Comparison of ENCODE assay signal across 24 cellular contexts in genomic region chr1:111225091-111225490, GRCh38. TPM values are rescaled to one million over a fixed set of nuclear protein-coding genes. Genes with fewer than 3 reads are reported as not detected.
DNase-seq lines count a peak whose midpoint lies in the region; ATAC-seq, FAIRE-seq and TF ChIP-seq lines count a peak whose summit lies in the region.
"Had no signal": no experiment of that assay in that cellular context is flagged by ENCODE, and none has a peak within 500 bp of the region (broad histone marks: within the 10 kb centered on the region; RNA-seq: fewer than 3 reads in every experiment).

No MANE protein-coding gene starts in this region.

- TF ChIP-seq CTCF in Panc1 (IDR thresholded peaks at IDR 0.05) (no peak), GM12878 (IDR thresholded peaks at IDR 0.05 in 2 of 3, conservative IDR thresholded peaks at IDR 0.05 in 1 of 3; ENCODE audit: control insufficient read depth in 2 of 3, extremely low read depth in 1 of 3, insufficient read depth in 1 of 3, low read depth in 3 of 3, low read length in 3 of 3) (no peak), GM20000 (IDR thresholded peaks at IDR 0.05; ENCODE audit: extremely low read depth, missing control alignments) (no peak)

- no peaks in the 10 kb centered on the region for H3K36me3 Mint-ChIP-seq in activated T-cell treated with anti-CD3 and anti-CD28 coated beads, Interleukin-2, amount 50 U/mL, for 4 hours (ENCODE audit: insufficient read depth)
- no peaks in the 10 kb centered on the region for H3K36me3 Mint-ChIP-seq in stimulated activated naive B cell treated with anti-CD40 and anti-IgM and Interleukin-4, amounts not matched to agents 10 μg/mL and 1 μg/mL and 100 μg/mL, for 72 hours

- POLR2A ChIA-PET in Panc1 (lab: Charles Lee) (no interaction called here), GM12878 (lab: Charles Lee) (no interaction called here)

- no peak for TF ChIP-seq RAD21 in GM12878 (IDR thresholded peaks at IDR 0.05; ENCODE audit: insufficient read depth, low read depth, low read length)

- H3K27me3 ChIP-seq in Panc1 (ENCODE audit: control insufficient read depth, insufficient read depth, low read length): no peaks in the 10 kb centered on the region
- no peaks in the 10 kb centered on the region for H3K27me3 ChIP-seq in GM12878 (replicated peaks in 1 of 2; ENCODE audit: control insufficient read depth in 2 of 2, insufficient read depth in 2 of 2, low read length in 1 of 2)
- H3K27me3 ChIP-seq: dorsolateral prefrontal cortex, right atrium auricular region, upper lobe of left lung had no signal

- CTCF ChIA-PET in Panc1 (lab: Charles Lee) (no interaction called here), GM12878 (lab: Yijun Ruan, JAX) (interaction anchor here (0.7 to 7.4 kb wide), 7 partner anchors 8 to 194 kb away, joined by 3 to 117 read pairs (median 7); no protein-coding TSS in a partner anchor)

- TF ChIP-seq POLR2A in GM12878 (IDR thresholded peaks at IDR 0.05; ENCODE audit: low read depth, low read length): no peak

- H2AFZ ChIP-seq in GM12878 (ENCODE audit: control insufficient read depth, low read depth, low read length): peak overlapping the region; percentile 47

- in situ Hi-C loops in Panc1 (cut with HindIII; ENCODE audit: low pct_unique_long_range_greater_than_20kb, low sequenced_read_pairs) (no loop called here), GM12878 (cut with MboI) (loop anchor here (5.0 to 10.0 kb wide), 2 partner anchors 167 to 540 kb away; no protein-coding TSS in a partner anchor)

- BruUV-seq in Panc1 (replicated peaks; lab: Mats Ljungman, UMichigan): no TSS peak
- BruUV-seq in GM12878 (replicated peaks; lab: Mats Ljungman, UMichigan): no TSS peak

- peak overlapping the region; percentile 61 for H3K4me3 Mint-ChIP-seq in activated T-cell treated with anti-CD3 and anti-CD28 coated beads, Interleukin-2, amount 50 U/mL, for 4 hours
- H3K4me3 Mint-ChIP-seq in stimulated activated naive B cell treated with anti-CD40 and anti-IgM and Interleukin-4, amounts not matched to agents 10 μg/mL and 1 μg/mL and 100 μg/mL, for 72 hours: no peak overlapping the region

- H3K4me2 ChIP-seq in GM12878 (ENCODE audit: control insufficient read depth, insufficient read depth): peak overlapping the region; percentile 58; the same call in 1 of the 2 replicates

- no peaks in the 10 kb centered on the region for H3K36me3 ChIP-seq in Panc1 (ENCODE audit: control insufficient read depth, insufficient read depth, low read length)
- H3K36me3 ChIP-seq in GM12878 (ENCODE audit: control insufficient read depth in 2 of 2, insufficient read depth in 2 of 2, low read length in 1 of 2): no peaks in the 10 kb centered on the region
- H3K36me3 ChIP-seq: left ventricle myocardium inferior, right atrium auricular region, upper lobe of left lung had no signal

- no peaks in the 10 kb centered on the region for H4K20me1 ChIP-seq in GM12878 (ENCODE audit: control insufficient read depth, insufficient read depth)

- H3K27ac Mint-ChIP-seq in stimulated activated naive B cell treated with anti-CD40 and anti-IgM and Interleukin-4, amounts not matched to agents 10 μg/mL and 1 μg/mL and 100 μg/mL, for 72 hours: peak overlapping the region; percentile 2

- intact Hi-C loops in Panc1 (cut with micrococcal nuclease; ENCODE audit: unreplicated experiment) (no loop called here), GM12878 (cut with micrococcal nuclease; ENCODE audit: unreplicated experiment) (loop anchor here (10.0 kb wide), 2 partner anchors 250 to 590 kb away; partner anchors contain the start of gene C1orf162)

- RAD21 ChIA-PET in GM12878 (lab: Charles Lee; ENCODE audit: unreplicated experiment): interaction anchor here (1.0 to 4.1 kb wide), 8 partner anchors 10 to 544 kb away, joined by 3 to 18 read pairs (median 9); partner anchors contain the start of gene DENND2D

- ATAC-seq in activated T-cell treated with anti-CD3 and anti-CD28 coated beads, Interleukin-2, amount 50 U/mL, for 4 hours: no peak
- ATAC-seq in Panc1 (no peak), GM12878 (no peak), HG03521 (IDR thresholded peaks at IDR 0.05; ENCODE audit: unreplicated experiment) (no peak)
- no peak for ATAC-seq in stimulated activated naive B cell treated with anti-CD40 and anti-IgM and Interleukin-4, amounts not matched to agents 10 μg/mL and 1 μg/mL and 100 μg/mL, for 72 hours (replicated peaks)
- ATAC-seq: esophagus mucosa, mucosa of descending colon had no signal

- H3K9me3 Mint-ChIP-seq in activated T-cell treated with anti-CD3 and anti-CD28 coated beads, Interleukin-2, amount 50 U/mL, for 4 hours: no peaks in the 10 kb centered on the region
- H3K9me3 Mint-ChIP-seq in stimulated activated naive B cell treated with anti-CD40 and anti-IgM and Interleukin-4, amounts not matched to agents 10 μg/mL and 1 μg/mL and 100 μg/mL, for 72 hours: no peaks in the 10 kb centered on the region

- SMC1A ChIA-PET in GM12878 (lab: Charles Lee; ENCODE audit: uncharacterized antibody, unreplicated experiment): interaction anchor here (0.8 to 5.0 kb wide), 9 partner anchors 15 to 369 kb away, joined by 3 to 40 read pairs (median 4); partner anchors contain the start of gene DENND2D

- H3K79me2 ChIP-seq in GM12878 (ENCODE audit: control insufficient read depth, insufficient read depth, low read length): peaks cover 15% of the 10 kb centered on the region

- H3K27ac ChIP-seq in Panc1 (ENCODE audit: low read length): 0 out of 2 replicates have a peak overlapping the region, but pooled peaks have one; percentile 14
- H3K27ac ChIP-seq in GM12878 (ENCODE audit: control insufficient read depth, insufficient read depth): peak overlapping the region; percentile 74
- H3K27ac ChIP-seq: dorsolateral prefrontal cortex, left ventricle myocardium inferior, right atrium auricular region, upper lobe of left lung, VCaP had no signal

- H3K4me1 ChIP-seq in Panc1 (ENCODE audit: control insufficient read depth, insufficient read depth, low read length): peaks cover 18% of the 10 kb centered on the region
- H3K4me1 ChIP-seq in GM12878 (ENCODE audit: control insufficient read depth, insufficient read depth, low read length): peaks cover 79% of the 10 kb centered on the region

- H3K9ac ChIP-seq in GM12878 (ENCODE audit: control insufficient read depth, insufficient read depth, low read length): peak overlapping the region; percentile 47

- H3K9me3 ChIP-seq in Panc1 (ENCODE audit: control insufficient read depth, insufficient read depth, low read depth, low read length): no peaks in the 10 kb centered on the region
- no peaks in the 10 kb centered on the region for H3K9me3 ChIP-seq in GM12878 (replicated peaks; ENCODE audit: control insufficient read depth, insufficient read depth, low read length)
- H3K9me3 ChIP-seq: left ventricle myocardium inferior, mucosa of descending colon, right atrium auricular region, upper lobe of left lung had no signal

- FAIRE-seq in GM12878 (lab: Jason Lieb, UNC): no peak
- FAIRE-seq: HTR-8/SVneo had no signal

- H3K4me3 ChIP-seq in Panc1 (ENCODE audit: low read depth in 2 of 2, low read length in 2 of 2): no peak overlapping the region
- H3K4me3 ChIP-seq in GM12878: no peak overlapping the region
- H3K4me3 ChIP-seq: dorsolateral prefrontal cortex, left ventricle myocardium inferior, mucosa of descending colon, right atrium auricular region, upper lobe of left lung had no signal

- TF ChIP-seq EP300 in GM12878 (IDR thresholded peaks at IDR 0.05; ENCODE audit: borderline replicate concordance in 1 of 2, control insufficient read depth in 1 of 2, low read depth in 2 of 2, low read length in 2 of 2): no peak

- peaks cover 91% of the 10 kb centered on the region for H3K4me1 Mint-ChIP-seq in activated T-cell treated with anti-CD3 and anti-CD28 coated beads, Interleukin-2, amount 50 U/mL, for 4 hours (ENCODE audit: low read depth)
- H3K4me1 Mint-ChIP-seq in stimulated activated naive B cell treated with anti-CD40 and anti-IgM and Interleukin-4, amounts not matched to agents 10 μg/mL and 1 μg/mL and 100 μg/mL, for 72 hours: peaks cover 61 to 79% of the 10 kb centered on the region in 2 donors

- H3K27me3 Mint-ChIP-seq in activated T-cell treated with anti-CD3 and anti-CD28 coated beads, Interleukin-2, amount 50 U/mL, for 4 hours (ENCODE audit: low read depth): no peaks in the 10 kb centered on the region
- H3K27me3 Mint-ChIP-seq in stimulated activated naive B cell treated with anti-CD40 and anti-IgM and Interleukin-4, amounts not matched to agents 10 μg/mL and 1 μg/mL and 100 μg/mL, for 72 hours: no peaks in the 10 kb centered on the region

- DNase-seq in activated T-cell treated with anti-CD3 and anti-CD28 coated beads, Interleukin-2, amount 50 U/mL, for 4 hours: no peak
- no peak for DNase-seq in activated T-cell treated with anti-CD3 and anti-CD28 coated beads for 4 hours
- no peak for DNase-seq in Panc1 (ENCODE audit: low read depth, low spot score)
- DNase-seq in GM12878 (ENCODE audit: low read depth, low spot score): no peak
- DNase-seq in stimulated activated naive B cell treated with anti-CD40 and anti-IgM and Interleukin-4, amounts not matched to agents 10 μg/mL and 1 μg/mL and 100 μg/mL, for 72 hours: no peak
- DNase-seq in NCI-H524 (lab: John Stamatoyannopoulos, UW): no peak
- DNase-seq in GM20000 (ENCODE audit: low spot score): no peak
- DNase-seq: ACHN; DMS79; dorsolateral prefrontal cortex; GOT3; left ventricle myocardium inferior; mucosa of descending colon; NCI-H146; NCI-H226; NK-92 treated with Interleukin-12 subunit alpha and Interleukin-12 subunit beta, amount 100 ng/mL, for 24 hours; occipital lobe; upper lobe of left lung had no signal

RNA-seq across cellular contexts. Expression of gene CHI3L2, which starts 2.4 kb away (rescaled TPM):
- total RNA-seq in activated T-cell treated with anti-CD3 and anti-CD28 coated beads, Interleukin-2, amount 50 U/mL, for 4 hours: 1 to 10 TPM; 1.2 to 2.3 (median 1.8) TPM
- total RNA-seq in Panc1 (2021; ENCODE audit: unreplicated experiment) (0.77 TPM), GM12878 (2014; rRNA removed) (92.1 and 115 TPM in 2 replicates), GM12878 (2014; rRNA removed; fragmentation: Illumina TruSeq; extraction: Trizol) (88.8 and 105 TPM in 2 replicates), GM12878 (2021) (72.1 and 95.0 TPM in 2 replicates)
- 1.0 TPM for polyA plus RNA-seq in Panc1 (2012; ENCODE audit: insufficient read length)
- total RNA-seq in GM12878 (2013; cell fraction: nucleolus; rRNA removed): 87.3 and 102 TPM in 2 replicates
- 120 TPM for polyA plus RNA-seq in GM12878 (2011; ENCODE audit: low read depth)
- polyA plus RNA-seq in GM12878 (2011; rRNA removed) (508 and 715 TPM in 2 replicates), GM12878 (2014; fragmentation: Illumina TruSeq; extraction: Trizol) (124 and 170 TPM in 2 replicates), GM12878 (2014; fragmentation: Nextera tagmentation; extraction: Ambion mirVana) (100 to 1,000 TPM; 151 to 216 TPM), GM12878 (2014; rRNA removed) (73.5 and 105 TPM in 2 replicates), GM12878 (2016; fragmentation: Nextera tagmentation; extraction: Ambion mirVana) (10 to 100 TPM; 37.1 to 39.3 TPM)
- 197 and 261 TPM in 2 replicates for polyA plus RNA-seq in GM12878 (2011; cell fraction: cytosol; rRNA removed)
- 117 and 171 TPM in 2 replicates for polyA plus RNA-seq in GM12878 (2011; cell fraction: nucleus; rRNA removed)
- polyA plus RNA-seq in GM12878 (2012): 69.1 and 111 TPM in 2 replicates
- polyA minus RNA-seq in GM12878 (2011; rRNA and poly(A)+ RNA removed): 176 and 187 TPM in 2 replicates
- polyA minus RNA-seq in GM12878 (2011; cell fraction: cytosol; rRNA and poly(A)+ RNA removed): 36.6 and 47.4 TPM in 2 replicates
- 123 and 150 TPM in 2 replicates for polyA minus RNA-seq in GM12878 (2011; cell fraction: nucleus; rRNA and poly(A)+ RNA removed)
- total RNA-seq: glomerular endothelial cell had no signal

RNA-seq across cellular contexts. Expression of gene DENND2D, which starts 24.6 kb away (rescaled TPM):
- 100 to 1,000 TPM; 127 to 158 (median 134) TPM for total RNA-seq in activated T-cell treated with anti-CD3 and anti-CD28 coated beads, Interleukin-2, amount 50 U/mL, for 4 hours
- 10.4 TPM for total RNA-seq in Panc1 (2021; ENCODE audit: unreplicated experiment)
- 8.9 TPM for polyA plus RNA-seq in Panc1 (2012; ENCODE audit: insufficient read length)
- total RNA-seq in GM12878 (2013; cell fraction: nucleolus; rRNA removed): 483 and 497 TPM in 2 replicates
- 164 and 170 TPM in 2 replicates for total RNA-seq in GM12878 (2014; rRNA removed)
- total RNA-seq in GM12878 (2014; rRNA removed; fragmentation: Illumina TruSeq; extraction: Trizol): 187 and 196 TPM in 2 replicates
- total RNA-seq in GM12878 (2021): 164 and 166 TPM in 2 replicates
- 73.7 TPM for polyA plus RNA-seq in GM12878 (2011; ENCODE audit: low read depth)
- 299 and 375 TPM in 2 replicates for polyA plus RNA-seq in GM12878 (2011; rRNA removed)
- 278 and 313 TPM in 2 replicates for polyA plus RNA-seq in GM12878 (2011; cell fraction: cytosol; rRNA removed)
- 458 and 613 TPM in 2 replicates for polyA plus RNA-seq in GM12878 (2011; cell fraction: nucleus; rRNA removed)
- 75.3 and 147 TPM in 2 replicates for polyA plus RNA-seq in GM12878 (2012)
- 193 and 221 TPM in 2 replicates for polyA plus RNA-seq in GM12878 (2014; fragmentation: Illumina TruSeq; extraction: Trizol)
- 100 to 1,000 TPM; 149 to 200 TPM for polyA plus RNA-seq in GM12878 (2014; fragmentation: Nextera tagmentation; extraction: Ambion mirVana)
- 149 and 157 TPM in 2 replicates for polyA plus RNA-seq in GM12878 (2014; rRNA removed)
- polyA plus RNA-seq in GM12878 (2016; fragmentation: Nextera tagmentation; extraction: Ambion mirVana): 100 to 1,000 TPM; 162 to 179 TPM
- 404 and 526 TPM in 2 replicates for polyA minus RNA-seq in GM12878 (2011; rRNA and poly(A)+ RNA removed)
- polyA minus RNA-seq in GM12878 (2011; cell fraction: cytosol; rRNA and poly(A)+ RNA removed): 128 and 168 TPM in 2 replicates
- 708 and 882 TPM in 2 replicates for polyA minus RNA-seq in GM12878 (2011; cell fraction: nucleus; rRNA and poly(A)+ RNA removed)

Comparison
In these comparisons a context has a peak if more than half of its experiments do, and no peak if none do; other contexts are left out.
1. RNA of gene CHI3L2, which starts 2.4 kb away (total RNA-seq): 72.1 to 115 TPM in GM12878; 1.2 to 2.3 TPM in activated T-cell treated with anti-CD3 and anti-CD28 coated beads, Interleukin-2, amount 50 U/mL, for 4 hours and 0.77 TPM in Panc1 (single experiment); every median in the first group is over 10 times any median in the second.
2. RNA of gene DENND2D, which starts 24.6 kb away (total RNA-seq): 164 to 497 TPM in GM12878 and 127 to 158 TPM in activated T-cell treated with anti-CD3 and anti-CD28 coated beads, Interleukin-2, amount 50 U/mL, for 4 hours; 10.4 TPM in Panc1 (single experiment); every median in the first group is over 10 times any median in the second.